Comparison of ENCODE assay signal across 14 cellular contexts in the genomic region with DNA sequence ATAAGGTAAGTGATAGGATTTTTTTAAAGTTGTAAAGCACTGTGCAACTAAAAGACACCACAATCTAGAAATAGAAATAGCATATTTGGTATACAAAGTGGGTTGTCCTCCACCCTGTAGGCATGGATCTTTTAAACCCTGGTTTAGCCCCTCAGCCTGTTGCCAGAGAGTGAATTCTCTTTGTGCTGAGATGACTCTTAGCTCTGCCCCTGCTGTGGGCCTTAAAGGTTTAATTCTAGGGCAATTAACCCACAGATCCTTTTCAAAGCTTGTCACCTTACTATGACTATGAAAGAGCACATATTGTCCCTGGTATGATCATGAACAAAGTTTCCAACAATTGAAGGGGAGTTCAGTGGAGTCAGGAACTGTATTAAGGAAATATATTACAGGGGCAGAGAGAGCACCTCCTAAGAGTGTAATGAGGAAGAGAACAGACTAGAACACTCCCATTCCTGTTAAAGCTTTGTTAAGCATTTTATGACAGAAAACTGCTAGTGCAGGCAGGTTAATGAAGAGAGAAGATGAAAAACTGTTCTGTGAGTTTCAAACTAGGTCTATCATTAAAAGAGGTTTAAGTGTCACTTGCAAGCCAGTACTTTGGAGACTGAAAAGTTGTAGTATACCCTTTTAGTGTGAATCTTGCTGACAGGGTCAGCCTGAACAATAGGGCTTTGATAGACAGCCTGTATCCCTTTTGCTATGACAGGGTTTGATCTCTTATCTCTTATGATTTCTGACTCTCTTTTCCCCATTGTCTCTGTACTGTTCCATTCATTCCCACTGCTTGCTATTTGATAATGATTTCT.
A peak's percentile ranks its signal among the peaks of the same experiment; 100 is the strongest.
DNase-seq lines count a peak whose midpoint lies in the region; ATAC-seq, FAIRE-seq and TF ChIP-seq lines count a peak whose summit lies in the region.
"Had no signal": no experiment of that assay in that cellular context is flagged by ENCODE, and none has a peak within 500 bp of the region (broad histone marks: within the 10 kb centered on the region; RNA-seq: fewer than 3 reads in every experiment).

No MANE protein-coding gene starts in this region.

- peaks cover 34% of the 10 kb centered on the region for H3K4me1 Mint-ChIP-seq in Calu3 (ENCODE audit: low read depth, unreplicated experiment)
- H3K4me1 Mint-ChIP-seq in activated CD4-positive, alpha-beta memory T cell treated with anti-CD3 and anti-CD28 coated beads, Interleukin-2, amount 10 ng/mL, durations not matched to agents 7 days and 5 days: peaks cover 42% of the 10 kb centered on the region

- peak overlapping the region; percentile 25 for H3K4me2 ChIP-seq in keratinocyte (ENCODE audit: control insufficient read depth, extremely low read depth, insufficient read depth, low read depth, low read length)

- dilution Hi-C loops in keratinocyte (cut with MboI; ENCODE audit: extremely low pct_ligation_motif_present, low sequenced_read_pairs): no loop called here

- H3K27ac ChIP-seq in keratinocyte (ENCODE audit: control insufficient read depth, insufficient read depth, low read length) (peak overlapping the region; percentile 86), gastrocnemius medialis (no peak overlapping the region)
- H3K27ac ChIP-seq: ovary, suprapubic skin had no signal

- H3K79me2 ChIP-seq in keratinocyte (ENCODE audit: control insufficient read depth, insufficient read depth, low read length): no peaks in the 10 kb centered on the region

- H4K20me1 ChIP-seq in keratinocyte (ENCODE audit: control insufficient read depth, extremely low read depth, insufficient read depth, low read length): no peaks in the 10 kb centered on the region

- no peak for TF ChIP-seq POLR2A in lower leg skin (IDR thresholded peaks at IDR 0.05)
- no peak for TF ChIP-seq POLR2A in gastrocnemius medialis (IDR thresholded peaks at IDR 0.05)

- FAIRE-seq in keratinocyte (lab: Jason Lieb, UNC): no peak

- H3K27me3 Mint-ChIP-seq in Calu3 (ENCODE audit: unreplicated experiment): no peaks in the 10 kb centered on the region
- no peaks in the 10 kb centered on the region for H3K27me3 Mint-ChIP-seq in activated CD4-positive, alpha-beta memory T cell treated with anti-CD3 and anti-CD28 coated beads, Interleukin-2, amount 10 ng/mL, durations not matched to agents 7 days and 5 days

- peak overlapping the region; percentile 35 for H2AFZ ChIP-seq in keratinocyte (ENCODE audit: control insufficient read depth, low read length)

- no peak for TF ChIP-seq CTCF in Calu3 (IDR thresholded peaks at IDR 0.05; ENCODE audit: unreplicated experiment)
- no peak for TF ChIP-seq CTCF in keratinocyte (optimal IDR thresholded peaks at IDR 0.05 in 1 of 3, IDR thresholded peaks at IDR 0.05 in 1 of 3, conservative IDR thresholded peaks at IDR 0.05 in 1 of 3; ENCODE audit: extremely low read depth in 1 of 3, insufficient read depth in 2 of 3, low read length in 3 of 3)
- TF ChIP-seq CTCF in lower leg skin (IDR thresholded peaks at IDR 0.05): no peak
- TF ChIP-seq CTCF in gastrocnemius medialis (IDR thresholded peaks at IDR 0.05 in 4 of 5, conservative IDR thresholded peaks at IDR 0.05 in 1 of 5): no peak

- H3K27ac Mint-ChIP-seq in Calu3 (ENCODE audit: unreplicated experiment): peak overlapping the region; percentile 33
- peak overlapping the region; percentile 83 for H3K27ac Mint-ChIP-seq in activated CD4-positive, alpha-beta memory T cell treated with anti-CD3 and anti-CD28 coated beads, Interleukin-2, amount 10 ng/mL, durations not matched to agents 7 days and 5 days

- peaks cover 38% of the 10 kb centered on the region for H3K4me1 ChIP-seq in keratinocyte (ENCODE audit: control insufficient read depth, extremely low read depth, insufficient read depth, low read length)
- H3K4me1 ChIP-seq in gastrocnemius medialis: no peaks in the 10 kb centered on the region

- POLR2A ChIA-PET in activated CD4-positive, alpha-beta memory T cell treated with anti-CD3 and anti-CD28 coated beads, Interleukin-2, amount 10 ng/mL, durations not matched to agents 7 days and 5 days (lab: Charles Lee): interaction anchor here (1.4 kb wide), 1 partner anchor 103 kb away, joined by 4 read pairs; no protein-coding TSS in a partner anchor

- no peak for DNase-seq in Calu3
- no peak for DNase-seq in activated CD4-positive, alpha-beta memory T cell treated with anti-CD3 and anti-CD28 coated beads, Interleukin-2, amount 10 ng/mL, durations not matched to agents 7 days and 5 days
- DNase-seq in keratinocyte (ENCODE audit: low read depth, low spot score): no peak
- no peak for DNase-seq in anterior cingulate cortex (lab: John Stamatoyannopoulos, UW)
- DNase-seq in T-helper 9 cell: no peak
- no peak for DNase-seq in lower leg skin (ENCODE audit: low spot score in 2 of 2)
- DNase-seq in gastrocnemius medialis: no peak
- DNase-seq: erythroblast; islet precursor cell; NCI-H2029; ovary; stimulated activated CD4-positive, alpha-beta T cell treated with anti-CD3 and anti-CD28 coated beads, Interleukin-4, amount 100 ng/mL, for 4 hours had no signal

- ATAC-seq in HG02885 (IDR thresholded peaks at IDR 0.05; ENCODE audit: poor library complexity, unreplicated experiment) (peak; percentile 37), gastrocnemius medialis (no peak)

- no peaks in the 10 kb centered on the region for H3K9me1 ChIP-seq in keratinocyte (ENCODE audit: control insufficient read depth, extremely low read depth, insufficient read depth, low read length)

- peak overlapping the region; percentile 22 for H3K9ac ChIP-seq in keratinocyte (ENCODE audit: control insufficient read depth, extremely low read depth, insufficient read depth, low read length)

- no peaks in the 10 kb centered on the region for H3K36me3 Mint-ChIP-seq in Calu3 (ENCODE audit: insufficient read depth, unreplicated experiment)
- H3K36me3 Mint-ChIP-seq in activated CD4-positive, alpha-beta memory T cell treated with anti-CD3 and anti-CD28 coated beads, Interleukin-2, amount 10 ng/mL, durations not matched to agents 7 days and 5 days (ENCODE audit: low read depth): no peaks in the 10 kb centered on the region

- H3K36me3 ChIP-seq in keratinocyte (ENCODE audit: control insufficient read depth in 2 of 2, extremely low read depth in 1 of 2, insufficient read depth in 2 of 2, low read length in 2 of 2) (no peaks in the 10 kb centered on the region), gastrocnemius medialis (no peaks in the 10 kb centered on the region)
- H3K36me3 ChIP-seq: ovary, suprapubic skin had no signal

- peaks cover 4% of the 10 kb centered on the region for H3K9me3 Mint-ChIP-seq in Calu3 (ENCODE audit: low read depth, unreplicated experiment)
- peaks cover 6% of the 10 kb centered on the region for H3K9me3 Mint-ChIP-seq in activated CD4-positive, alpha-beta memory T cell treated with anti-CD3 and anti-CD28 coated beads, Interleukin-2, amount 10 ng/mL, durations not matched to agents 7 days and 5 days

- no peaks in the 10 kb centered on the region for H3K27me3 ChIP-seq in keratinocyte (ENCODE audit: control insufficient read depth, extremely low read depth, insufficient read depth, low read length)
- no peaks in the 10 kb centered on the region for H3K27me3 ChIP-seq in gastrocnemius medialis
- H3K27me3 ChIP-seq: ovary, suprapubic skin had no signal

- CTCF ChIA-PET in Calu3 (lab: Charles Lee): interaction anchor here (0.7 to 1.0 kb wide), 2 partner anchors 24 to 252 kb away, joined by 3 read pairs; no protein-coding TSS in a partner anchor
- CTCF ChIA-PET in activated CD4-positive, alpha-beta memory T cell treated with anti-CD3 and anti-CD28 coated beads, Interleukin-2, amount 10 ng/mL, durations not matched to agents 7 days and 5 days (lab: Charles Lee): interaction anchor here (2.0 kb wide), 1 partner anchor 270 kb away, joined by 7 read pairs; no protein-coding TSS in a partner anchor

- H3K9me3 ChIP-seq in keratinocyte (ENCODE audit: control insufficient read depth, low read depth, low read length) (no peaks in the 10 kb centered on the region), gastrocnemius medialis (no peaks in the 10 kb centered on the region)
- H3K9me3 ChIP-seq: ovary, suprapubic skin had no signal

- no TSS peak for BruUV-seq in Calu3 (replicated peaks; lab: Mats Ljungman, UMichigan)

- in situ Hi-C loops in gastrocnemius medialis (cut with MboI; ENCODE audit: low sequenced_read_pairs in 4 of 4): no loop called here

- no peak overlapping the region for H3K4me3 ChIP-seq in keratinocyte (ENCODE audit: control insufficient read depth in 2 of 3, extremely low read depth in 1 of 3, insufficient read depth in 2 of 3, low read depth in 1 of 3, low read length in 3 of 3)
- no peak overlapping the region for H3K4me3 ChIP-seq in lower leg skin (ENCODE audit: low read depth, poor library complexity, severe bottlenecking)
- H3K4me3 ChIP-seq in gastrocnemius medialis: no peak overlapping the region
- H3K4me3 ChIP-seq: ovary, suprapubic skin had no signal

- intact Hi-C loops in Calu3 (cut with micrococcal nuclease; ENCODE audit: unreplicated experiment): no loop called here
- intact Hi-C loops in lower leg skin (cut with DNase I; ENCODE audit: low total_unique reads): no loop called here
- intact Hi-C loops in gastrocnemius medialis (cut with DNase I; ENCODE audit: low total_unique reads): no loop called here

- no peak overlapping the region for H3K4me3 Mint-ChIP-seq in Calu3 (ENCODE audit: low read depth, unreplicated experiment)
- no peak overlapping the region for H3K4me3 Mint-ChIP-seq in activated CD4-positive, alpha-beta memory T cell treated with anti-CD3 and anti-CD28 coated beads, Interleukin-2, amount 10 ng/mL, durations not matched to agents 7 days and 5 days
